Comparison of ENCODE assay signal across 8 cellular contexts in the genomic region with DNA sequence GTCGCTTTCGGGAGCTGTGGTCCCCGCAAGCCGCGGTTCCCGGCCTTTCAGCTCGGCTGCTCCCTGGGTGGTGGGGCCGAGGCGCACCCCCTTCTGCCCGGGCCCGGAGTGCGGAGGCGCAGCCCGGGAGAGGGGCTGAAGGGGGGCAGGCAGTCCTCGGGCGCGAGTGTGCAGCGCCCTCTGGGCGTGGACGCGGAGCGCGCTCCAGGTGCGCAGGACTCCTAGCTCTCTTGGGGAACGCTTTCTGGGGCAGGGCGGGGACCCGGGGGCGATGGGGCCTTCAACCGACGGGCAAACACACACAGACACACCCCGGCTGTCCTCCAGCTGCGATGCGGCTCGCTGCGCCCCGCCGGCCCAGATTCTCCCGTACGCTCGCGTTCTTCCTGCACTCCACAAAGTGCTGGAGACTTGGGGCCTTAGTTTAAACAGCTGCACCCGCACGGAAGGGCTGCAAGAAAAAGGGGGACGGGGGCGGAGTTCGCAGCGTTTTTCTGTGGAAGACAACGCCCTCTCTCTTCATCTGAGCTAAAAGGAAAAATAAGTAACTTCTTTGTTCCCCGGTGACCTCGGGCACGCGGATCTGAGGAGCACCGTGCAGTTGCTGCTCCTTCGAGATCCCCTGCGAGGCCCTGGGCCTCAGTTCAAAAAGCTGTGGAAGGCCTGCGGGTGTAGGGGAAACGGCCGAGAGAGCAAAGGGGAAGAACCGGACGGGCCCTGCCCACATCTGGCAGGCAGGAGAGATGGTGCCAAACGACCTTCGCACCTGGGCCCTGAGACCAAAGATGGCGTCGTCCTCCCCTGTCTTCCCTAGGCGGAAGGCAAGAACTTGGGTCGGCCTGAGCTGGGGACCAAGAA. TPM values are rescaled to one million over a fixed set of nuclear protein-coding genes. Genes with fewer than 3 reads are reported as not detected.
DNase-seq lines count a peak whose midpoint lies in the region; ATAC-seq and TF ChIP-seq lines count a peak whose summit lies in the region.

No MANE protein-coding gene starts in this region.

- peaks cover 9% of the 10 kb centered on the region for H3K4me1 Mint-ChIP-seq in activated T-cell treated with anti-CD3 and anti-CD28 coated beads, Interleukin-2, amount 50 U/mL, for 4 hours (ENCODE audit: low read depth)
- H3K4me1 Mint-ChIP-seq in glutamatergic neuron (ENCODE audit: low read depth, unreplicated experiment): peaks cover 7% of the 10 kb centered on the region

- H3K4me2 ChIP-seq in osteoblast (ENCODE audit: insufficient read depth, low read length): peak overlapping the region; percentile 55

- ATAC-seq in GM18858 (IDR thresholded peaks at IDR 0.05; ENCODE audit: unreplicated experiment) (peak; percentile 52), HG03039 (IDR thresholded peaks at IDR 0.05; ENCODE audit: unreplicated experiment) (peak; percentile 55), GM18870 (IDR thresholded peaks at IDR 0.05; ENCODE audit: unreplicated experiment) (no peak)
- ATAC-seq in activated T-cell treated with anti-CD3 and anti-CD28 coated beads, Interleukin-2, amount 50 U/mL, for 4 hours: peak; percentile 64 to 68

- no peaks in the 10 kb centered on the region for H3K36me3 Mint-ChIP-seq in activated T-cell treated with anti-CD3 and anti-CD28 coated beads, Interleukin-2, amount 50 U/mL, for 4 hours (ENCODE audit: insufficient read depth)
- H3K36me3 Mint-ChIP-seq in glutamatergic neuron (ENCODE audit: unreplicated experiment): no peaks in the 10 kb centered on the region

- H4K20me1 ChIP-seq in osteoblast (ENCODE audit: insufficient read depth, low read length): no peaks in the 10 kb centered on the region

- H3K79me2 ChIP-seq in osteoblast (ENCODE audit: insufficient read depth, low read length): no peaks in the 10 kb centered on the region

- DNase-seq in BE2C (peak; percentile 72), NCI-H2227 treated with DMSO at 0.1 percent for 48 hours (lab: John Stamatoyannopoulos, UW) (peak; percentile 66), glutamatergic neuron (peak; percentile 53), osteoblast (ENCODE audit: insufficient read length, low spot score, missing footprints) (peak; percentile 95)
- no peak for DNase-seq in activated T-cell treated with anti-CD3 and anti-CD28 coated beads, Interleukin-2, amount 50 U/mL, for 4 hours

- no peak overlapping the region for H2AFZ ChIP-seq in osteoblast (ENCODE audit: low read length)

- peaks cover 16% of the 10 kb centered on the region for H3K4me1 ChIP-seq in BE2C
- H3K4me1 ChIP-seq in osteoblast (ENCODE audit: insufficient read depth, low read length): peaks cover 22% of the 10 kb centered on the region

- H3K27me3 ChIP-seq in BE2C (peaks cover 4% of the 10 kb centered on the region; the same call in 1 of the 2 replicates), osteoblast (ENCODE audit: insufficient read depth, low read length) (no peaks in the 10 kb centered on the region)

- no peaks in the 10 kb centered on the region for H3K9me3 Mint-ChIP-seq in activated T-cell treated with anti-CD3 and anti-CD28 coated beads, Interleukin-2, amount 50 U/mL, for 4 hours
- peaks cover 2% of the 10 kb centered on the region for H3K9me3 Mint-ChIP-seq in glutamatergic neuron (ENCODE audit: unreplicated experiment)

- peak overlapping the region; percentile 68 for H3K4me3 ChIP-seq in BE2C (ENCODE audit: low read depth, low read length)
- H3K4me3 ChIP-seq in osteoblast (ENCODE audit: insufficient read depth, low read length): peak overlapping the region; percentile 75

- H3K9me3 ChIP-seq in BE2C (no peaks in the 10 kb centered on the region), osteoblast (ENCODE audit: low read depth, low read length) (no peaks in the 10 kb centered on the region)

- H3K36me3 ChIP-seq in BE2C (no peaks in the 10 kb centered on the region), osteoblast (ENCODE audit: insufficient read depth, low read length) (no peaks in the 10 kb centered on the region)

- no peak overlapping the region for H3K27ac Mint-ChIP-seq in glutamatergic neuron (ENCODE audit: unreplicated experiment)

- peaks cover 53% of the 10 kb centered on the region for H3K27me3 Mint-ChIP-seq in activated T-cell treated with anti-CD3 and anti-CD28 coated beads, Interleukin-2, amount 50 U/mL, for 4 hours (ENCODE audit: low read depth)
- H3K27me3 Mint-ChIP-seq in glutamatergic neuron (ENCODE audit: unreplicated experiment): peaks cover 19% of the 10 kb centered on the region

- TF ChIP-seq CTCF in BE2C (IDR thresholded peaks at IDR 0.05; ENCODE audit: low read depth, low read length) (peak; percentile 59), glutamatergic neuron (IDR thresholded peaks at IDR 0.05; ENCODE audit: partially characterized antibody, unreplicated experiment) (no peak), osteoblast (IDR thresholded peaks at IDR 0.05; ENCODE audit: extremely low read depth, low read depth, low read length) (peak; percentile 27)

- no peak overlapping the region for H3K27ac ChIP-seq in osteoblast (ENCODE audit: low read depth, low read length)

- H3K4me3 Mint-ChIP-seq in activated T-cell treated with anti-CD3 and anti-CD28 coated beads, Interleukin-2, amount 50 U/mL, for 4 hours: peak overlapping the region; percentile 53
- H3K4me3 Mint-ChIP-seq in glutamatergic neuron (ENCODE audit: unreplicated experiment): peak overlapping the region; percentile 64

RNA-seq across cellular contexts. Expression of a gene that starts 0.6 kb away (rescaled TPM):
- 21.2 TPM for polyA plus RNA-seq in BE2C (2012; ENCODE audit: insufficient read depth, insufficient read length, low read depth)
- under 1 TPM; 0.33 to 0.73 (median 0.66) TPM for total RNA-seq in activated T-cell treated with anti-CD3 and anti-CD28 coated beads, Interleukin-2, amount 50 U/mL, for 4 hours
- 0.93 TPM for total RNA-seq in glutamatergic neuron (ENCODE audit: unreplicated experiment)
- total RNA-seq in osteoblast: 7.6 and 11.8 TPM in 2 replicates
